15 cellular contexts compared by ENCODE assay signal in the genomic region with DNA sequence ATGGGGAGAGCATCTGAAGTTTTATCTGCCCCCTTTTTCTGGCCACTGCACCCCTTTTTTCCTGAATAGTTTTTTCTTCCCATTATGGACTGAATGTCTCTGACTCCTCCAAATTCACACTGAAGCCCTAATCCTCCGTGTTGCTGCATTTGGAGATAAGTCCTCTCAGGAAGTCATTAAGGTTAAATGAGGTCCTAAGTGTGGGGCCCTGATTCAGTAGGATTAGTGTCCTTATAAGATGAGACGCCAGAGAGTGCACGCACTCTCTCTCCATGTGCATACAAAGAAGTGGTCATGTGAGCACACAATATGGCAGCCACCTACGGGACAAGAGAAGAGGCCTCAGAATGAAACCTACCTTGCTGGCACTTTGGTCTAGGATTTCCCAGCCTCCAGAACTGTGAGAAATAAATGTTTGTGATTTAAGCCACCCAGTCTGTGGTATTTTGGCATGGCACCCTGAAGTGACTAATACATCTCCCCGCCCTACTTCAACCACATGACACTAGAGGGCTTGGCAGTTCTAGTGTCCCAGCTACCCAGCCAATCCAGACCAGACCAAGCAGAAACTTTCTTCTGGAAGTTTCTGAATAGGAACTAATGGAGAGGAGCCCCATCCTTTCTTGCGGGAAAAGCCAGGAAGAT.
"Had no signal": no experiment of that assay in that cellular context is flagged by ENCODE, and none has a peak within 500 bp of the region (broad histone marks: within the 10 kb centered on the region; RNA-seq: fewer than 3 reads in every experiment).

No MANE protein-coding gene starts in this region.

- H3K4me3 ChIP-seq: left ventricle myocardium inferior, thyroid gland, vagina had no signal

- H3K27ac ChIP-seq: left ventricle myocardium inferior, neutrophil, parathyroid adenoma, thyroid gland, vagina had no signal

- H3K9me3 ChIP-seq: neutrophil, thyroid gland had no signal

- DNase-seq: activated CD4-positive, alpha-beta T cell treated with anti-CD3 and anti-CD28 coated beads, Interleukin-2, amount 10 ng/mL, durations not matched to agents 7 days and 5 days; activated naive CD4-positive, alpha-beta T cell treated with Interleukin-2 at 50 U/mL for 16 hours; activated naive CD8-positive, alpha-beta T cell treated with anti-CD3 and anti-CD28 coated beads, Interleukin-2, amount 50 U/mL, for 24 hours; aorta; effector memory CD8-positive, alpha-beta T cell; hypothalamus; left ventricle myocardium inferior; mesenchymal stem cell; natural killer cell; thyroid gland had no signal

- H3K4me1 Mint-ChIP-seq: activated CD4-positive, alpha-beta T cell treated with anti-CD3 and anti-CD28 coated beads, Interleukin-2, amount 10 ng/mL, durations not matched to agents 7 days and 5 days had no signal

- H3K36me3 ChIP-seq: left ventricle myocardium inferior, neutrophil, thyroid gland, vagina had no signal

- ATAC-seq: activated naive CD8-positive, alpha-beta T cell treated with anti-CD3 and anti-CD28 coated beads, Interleukin-2, amount 50 U/mL, for 24 hours; effector memory CD8-positive, alpha-beta T cell; natural killer cell; stimulated activated memory B cell treated with anti-CD40 and anti-IgM and Interleukin-4, amounts not matched to agents 10 μg/mL and 1 μg/mL and 100 μg/mL, for 72 hours had no signal

- H3K4me3 Mint-ChIP-seq: activated CD4-positive, alpha-beta T cell treated with anti-CD3 and anti-CD28 coated beads, Interleukin-2, amount 10 ng/mL, durations not matched to agents 7 days and 5 days; activated naive CD8-positive, alpha-beta T cell treated with anti-CD3 and anti-CD28 coated beads, Interleukin-2, amount 50 U/mL, for 24 hours; dendritic cell treated with granulocyte-macrophage colony-stimulating factor and Interleukin-4, amounts not matched to agents 40 ng/mL and 50 ng/mL, for 4 days; effector memory CD8-positive, alpha-beta T cell; natural killer cell; stimulated activated memory B cell treated with anti-CD40 and anti-IgM and Interleukin-4, amounts not matched to agents 10 μg/mL and 1 μg/mL and 100 μg/mL, for 72 hours had no signal

- H3K4me1 ChIP-seq: parathyroid adenoma had no signal

- H3K27ac Mint-ChIP-seq: activated CD4-positive, alpha-beta T cell treated with anti-CD3 and anti-CD28 coated beads, Interleukin-2, amount 10 ng/mL, durations not matched to agents 7 days and 5 days; activated naive CD8-positive, alpha-beta T cell treated with anti-CD3 and anti-CD28 coated beads, Interleukin-2, amount 50 U/mL, for 24 hours; dendritic cell treated with granulocyte-macrophage colony-stimulating factor and Interleukin-4, amounts not matched to agents 40 ng/mL and 50 ng/mL, for 4 days; effector memory CD8-positive, alpha-beta T cell; natural killer cell; stimulated activated memory B cell treated with anti-CD40 and anti-IgM and Interleukin-4, amounts not matched to agents 10 μg/mL and 1 μg/mL and 100 μg/mL, for 72 hours had no signal

- H3K27me3 ChIP-seq: thyroid gland, vagina had no signal

- H3K9me3 Mint-ChIP-seq: activated naive CD8-positive, alpha-beta T cell treated with anti-CD3 and anti-CD28 coated beads, Interleukin-2, amount 50 U/mL, for 24 hours had no signal
